In genomic region chr20:63037669-63038268, GRCh38 we compare ENCODE assay signal across 21 cellular contexts. TPM values are rescaled to one million over a fixed set of nuclear protein-coding genes. Genes with fewer than 3 reads are reported as not detected.
DNase-seq lines count a peak whose midpoint lies in the region; ATAC-seq, FAIRE-seq and TF ChIP-seq lines count a peak whose summit lies in the region.
"Had no signal": no experiment of that assay in that cellular context is flagged by ENCODE, and none has a peak within 500 bp of the region (broad histone marks: within the 10 kb centered on the region; RNA-seq: fewer than 3 reads in every experiment).

No MANE protein-coding gene starts in this region.

- H3K4me3 ChIP-seq in left ventricle myocardium inferior (no peak overlapping the region), right atrium auricular region (no peak overlapping the region), RWPE2 (ENCODE audit: severe bottlenecking) (no peak overlapping the region), right lobe of liver (no peak overlapping the region)
- H3K4me3 ChIP-seq: SJSA1 had no signal

- peaks cover 100% of the 10 kb centered on the region for H3K27me3 ChIP-seq in left ventricle myocardium inferior (ENCODE audit: low read depth)
- peaks cover 0 to 6% of the 10 kb centered on the region in 2 donors for H3K27me3 ChIP-seq in right atrium auricular region
- H3K27me3 ChIP-seq in RWPE2 (ENCODE audit: insufficient read depth, poor library complexity, severe bottlenecking): peaks cover 87% of the 10 kb centered on the region
- H3K27me3 ChIP-seq in right lobe of liver: no peaks in the 10 kb centered on the region

- no peaks in the 10 kb centered on the region for H3K36me3 Mint-ChIP-seq in activated T-helper 1 cell treated with anti-CD3 and anti-CD28 coated beads, Interleukin-12 subunit alpha, Interleukin-12 subunit beta, Interleukin-2, Interleukin-4 antibody, amounts not matched to agents 30 ng/mL and 10 ng/mL and 1 ng/mL, durations not matched to agents 14 hours and 24 hours and 36 hours (ENCODE audit: low read depth)
- H3K36me3 Mint-ChIP-seq: CD4-positive, CD25-positive, alpha-beta regulatory T cell had no signal

- H3K4me1 Mint-ChIP-seq in activated T-helper 1 cell treated with anti-CD3 and anti-CD28 coated beads, Interleukin-12 subunit alpha, Interleukin-12 subunit beta, Interleukin-2, Interleukin-4 antibody, amounts not matched to agents 30 ng/mL and 10 ng/mL and 1 ng/mL, durations not matched to agents 14 hours and 24 hours and 36 hours (ENCODE audit: low read depth): peaks cover 5% of the 10 kb centered on the region

- TF ChIP-seq CTCF in left ventricle myocardium inferior (IDR thresholded peaks at IDR 0.05; ENCODE audit: borderline replicate concordance) (no peak), right atrium auricular region (IDR thresholded peaks at IDR 0.05) (no peak), RWPE2 (IDR thresholded peaks at IDR 0.05; ENCODE audit: poor library complexity, severe bottlenecking) (no peak), right lobe of liver (IDR thresholded peaks at IDR 0.05) (no peak)

- H3K4me3 Mint-ChIP-seq in activated T-helper 1 cell treated with anti-CD3 and anti-CD28 coated beads, Interleukin-12 subunit alpha, Interleukin-12 subunit beta, Interleukin-2, Interleukin-4 antibody, amounts not matched to agents 30 ng/mL and 10 ng/mL and 1 ng/mL, durations not matched to agents 14 hours and 24 hours and 36 hours: no peak overlapping the region
- H3K4me3 Mint-ChIP-seq: CD4-positive, CD25-positive, alpha-beta regulatory T cell had no signal

- H3K4me1 ChIP-seq in left ventricle myocardium inferior (no peaks in the 10 kb centered on the region), right atrium auricular region (peaks cover 0 to 7% of the 10 kb centered on the region in 2 donors), RWPE2 (ENCODE audit: insufficient read depth, poor library complexity, severe bottlenecking) (no peaks in the 10 kb centered on the region), right lobe of liver (no peaks in the 10 kb centered on the region)
- H3K4me1 ChIP-seq: SJSA1 had no signal

- peak; percentile 20 for FAIRE-seq in urothelium cell line (lab: Jason Lieb, UNC)
- FAIRE-seq: A204.1 had no signal

- no peak overlapping the region for H3K27ac ChIP-seq in left ventricle myocardium inferior (replicated peaks)
- H3K27ac ChIP-seq in right atrium auricular region: no peak overlapping the region
- no peak overlapping the region for H3K27ac ChIP-seq in RWPE2 (ENCODE audit: poor library complexity, severe bottlenecking)
- no peak overlapping the region for H3K27ac ChIP-seq in right lobe of liver
- H3K27ac ChIP-seq: RWPE1, SJSA1 had no signal

- TF ChIP-seq POLR2A in right lobe of liver (IDR thresholded peaks at IDR 0.05): no peak

- intact Hi-C loops in left ventricle myocardium inferior (cut with micrococcal nuclease) (no loop called here), right lobe of liver (cut with DNase I) (no loop called here)
- intact Hi-C loops in activated T-helper 1 cell treated with anti-CD3 and anti-CD28 coated beads, Interleukin-12 subunit alpha, Interleukin-12 subunit beta, Interleukin-2, Interleukin-4 antibody, amounts not matched to agents 30 ng/mL and 10 ng/mL and 1 ng/mL, durations not matched to agents 14 hours and 24 hours and 36 hours (cut with micrococcal nuclease): no loop called here

- ATAC-seq in RWPE2 (ENCODE audit: low read depth) (no peak), right lobe of liver (no peak), HG03095 (IDR thresholded peaks at IDR 0.05; ENCODE audit: unreplicated experiment) (no peak), HG02798 (IDR thresholded peaks at IDR 0.05; ENCODE audit: poor library complexity, unreplicated experiment) (no peak)
- ATAC-seq: HCT116 had no signal

- no peaks in the 10 kb centered on the region for H3K9me3 Mint-ChIP-seq in activated T-helper 1 cell treated with anti-CD3 and anti-CD28 coated beads, Interleukin-12 subunit alpha, Interleukin-12 subunit beta, Interleukin-2, Interleukin-4 antibody, amounts not matched to agents 30 ng/mL and 10 ng/mL and 1 ng/mL, durations not matched to agents 14 hours and 24 hours and 36 hours

- DNase-seq in left ventricle myocardium inferior (peak; percentile 2), right atrium auricular region (ENCODE audit: low spot score) (no peak), RWPE2 (ENCODE audit: low spot score) (peak; percentile 49), right lobe of liver (peak in 2 of 3 donors; percentile 7 to 27), urothelium cell line (ENCODE audit: low spot score) (peak; percentile 73)
- DNase-seq in activated T-helper 1 cell treated with anti-CD3 and anti-CD28 coated beads, Interleukin-12 subunit alpha, Interleukin-12 subunit beta, Interleukin-2, Interleukin-4 antibody, amounts not matched to agents 30 ng/mL and 10 ng/mL and 1 ng/mL, durations not matched to agents 14 hours and 24 hours and 36 hours (ENCODE audit: low spot score): no peak
- DNase-seq: CD4-positive, CD25-positive, alpha-beta regulatory T cell; DMS153; NCI-H1417; NCI-H187 treated with DMSO at 0.1 percent for 48 hours; NCI-H2171; NCI-H446 treated with DMSO at 0.1 percent for 48 hours; NCI-H748 treated with DMSO at 0.1 percent for 48 hours had no signal

- H3K9me3 ChIP-seq in left ventricle myocardium inferior (replicated peaks) (no peaks in the 10 kb centered on the region), right atrium auricular region (no peaks in the 10 kb centered on the region), RWPE2 (ENCODE audit: severe bottlenecking) (no peaks in the 10 kb centered on the region), right lobe of liver (no peaks in the 10 kb centered on the region)
- H3K9me3 ChIP-seq: Caco-2, SJSA1 had no signal

- H3K36me3 ChIP-seq in left ventricle myocardium inferior (no peaks in the 10 kb centered on the region), right atrium auricular region (no peaks in the 10 kb centered on the region), RWPE2 (ENCODE audit: low read depth) (no peaks in the 10 kb centered on the region), right lobe of liver (no peaks in the 10 kb centered on the region)
- H3K36me3 ChIP-seq: SJSA1 had no signal

- H3K27ac Mint-ChIP-seq in activated T-helper 1 cell treated with anti-CD3 and anti-CD28 coated beads, Interleukin-12 subunit alpha, Interleukin-12 subunit beta, Interleukin-2, Interleukin-4 antibody, amounts not matched to agents 30 ng/mL and 10 ng/mL and 1 ng/mL, durations not matched to agents 14 hours and 24 hours and 36 hours: no peak overlapping the region
- H3K27ac Mint-ChIP-seq: CD4-positive, CD25-positive, alpha-beta regulatory T cell had no signal

- H3K27me3 Mint-ChIP-seq in activated T-helper 1 cell treated with anti-CD3 and anti-CD28 coated beads, Interleukin-12 subunit alpha, Interleukin-12 subunit beta, Interleukin-2, Interleukin-4 antibody, amounts not matched to agents 30 ng/mL and 10 ng/mL and 1 ng/mL, durations not matched to agents 14 hours and 24 hours and 36 hours (ENCODE audit: insufficient read depth): peaks cover 11% of the 10 kb centered on the region

- 39% methylated on average over 23 of the region's 26 CpGs for WGBS in right lobe of liver (ENCODE audit: insufficient coverage, low coverage, low lambda C conversion rate, missing lambda C conversion rate)

RNA-seq across cellular contexts. Expression of gene BHLHE23, which starts 31.0 kb away (rescaled TPM):
- total RNA-seq in left ventricle myocardium inferior: not detected
- total RNA-seq in right atrium auricular region: not detected
- not detected for total RNA-seq in right lobe of liver
- total RNA-seq in activated T-helper 1 cell treated with anti-CD3 and anti-CD28 coated beads, Interleukin-12 subunit alpha, Interleukin-12 subunit beta, Interleukin-2, Interleukin-4 antibody, amounts not matched to agents 30 ng/mL and 10 ng/mL and 1 ng/mL, durations not matched to agents 14 hours and 24 hours and 36 hours: not detected in 2 replicates
- total RNA-seq: CD4-positive, CD25-positive, alpha-beta regulatory T cell; LHCN-M2; SJSA1 had no signal

Comparison
In these comparisons a context has a peak if more than half of its experiments do, and no peak if none do; other contexts are left out.
1. DNase-seq: peak in left ventricle myocardium inferior (single experiment), RWPE2 (single experiment), right lobe of liver (2 of 3) and urothelium cell line (single experiment); none in right atrium auricular region (single experiment) and activated T-helper 1 cell treated with anti-CD3 and anti-CD28 coated beads, Interleukin-12 subunit alpha, Interleukin-12 subunit beta, Interleukin-2, Interleukin-4 antibody, amounts not matched to agents 30 ng/mL and 10 ng/mL and 1 ng/mL, durations not matched to agents 14 hours and 24 hours and 36 hours (single experiment).